Comparison of ENCODE assay signal across 35 cellular contexts in genomic region chr11:15683528-15683927, GRCh38.
"Had no signal": no experiment of that assay in that cellular context is flagged by ENCODE, and none has a peak within 500 bp of the region (broad histone marks: within the 10 kb centered on the region; RNA-seq: fewer than 3 reads in every experiment).

No MANE protein-coding gene starts in this region.

- H3K4me3 ChIP-seq: MG63 had no signal

- H3K27me3 ChIP-seq: MG63 had no signal

- H3K9me3 ChIP-seq: MG63 had no signal

- H3K36me3 ChIP-seq: MG63 had no signal

- DNase-seq: Kasumi-1, MG63, MM.1S, MV-4-11, NCI-H1048, NCI-H1092, NCI-H1092 treated with DMSO at 0.1 percent for 48 hours, NCI-H1105, NCI-H1105 treated with DMSO at 0.1 percent for 48 hours, NCI-H1417, NCI-H1417 treated with DMSO at 0.1 percent for 48 hours, NCI-H1436 treated with DMSO at 0.1 percent for 48 hours, NCI-H146, NCI-H1694, NCI-H1694 treated with DMSO at 0.1 percent for 48 hours, NCI-H187, NCI-H187 treated with DMSO at 0.1 percent for 48 hours, NCI-H1930, NCI-H2029, NCI-H2081, NCI-H2081 treated with DMSO at 0.1 percent for 48 hours, NCI-H2107, NCI-H2171, NCI-H2171 treated with DMSO at 0.1 percent for 48 hours, NCI-H2227 treated with DMSO at 0.1 percent for 48 hours, NCI-H226, NCI-H345, NCI-H446, NCI-H446 treated with DMSO at 0.1 percent for 48 hours, NCI-H510A, NCI-H510A treated with DMSO at 0.1 percent for 48 hours, NCI-H524, NCI-H524 treated with DMSO at 0.1 percent for 48 hours, NCI-H526, NCI-H526 treated with DMSO at 0.1 percent for 48 hours had no signal
